ENCODE assay signal across 1 cellular context in genomic region chr12:123126294-123127144, GRCh38.
TF ChIP-seq lines count a peak whose summit lies in the region.

No MANE protein-coding gene starts in this region.

TF ChIP-seq in K562, 482 proteins besides CTCF, POLR2A, EP300 and RAD21 (continued from another document and continues in another):
- TF ChIP-seq PATZ1 (CRISPR knock-in tag; IDR thresholded peaks at IDR 0.05; ENCODE audit: borderline replicate concordance) (no peak), RHOXF2B (CRISPR knock-in tag; conservative IDR thresholded peaks at IDR 0.05) (no peak), PREB (CRISPR knock-in tag; IDR thresholded peaks at IDR 0.05) (no peak), GATAD2A (IDR thresholded peaks at IDR 0.05) (no peak), PHB2 (IDR thresholded peaks at IDR 0.05; ENCODE audit: low read depth) (no peak), BCOR (IDR thresholded peaks at IDR 0.05) (no peak), MIER1 (IDR thresholded peaks at IDR 0.05; ENCODE audit: low read depth) (no peak), RBM15 (IDR thresholded peaks at IDR 0.05; ENCODE audit: insufficient read depth, low read length) (no peak), HOXB6 (CRISPR knock-in tag; IDR thresholded peaks at IDR 0.05; ENCODE audit: borderline replicate concordance) (no peak), NCOR1 (IDR thresholded peaks at IDR 0.05) (peak; percentile 70), ZBTB1 (CRISPR knock-in tag; IDR thresholded peaks at IDR 0.05; ENCODE audit: borderline replicate concordance, low read depth) (no peak), ZNF217 (CRISPR knock-in tag; IDR thresholded peaks at IDR 0.05) (no peak), POLR2H (tag; IDR thresholded peaks at IDR 0.05; ENCODE audit: low read depth) (no peak), KHSRP (IDR thresholded peaks at IDR 0.05) (no peak), ZNF592 (IDR thresholded peaks at IDR 0.05) (peak; percentile 74), ZFPM2 (CRISPR knock-in tag; IDR thresholded peaks at IDR 0.05) (no peak), MAFF (IDR thresholded peaks at IDR 0.05; ENCODE audit: low read length) (peak; percentile 99), CEBPZ (IDR thresholded peaks at IDR 0.05; ENCODE audit: borderline replicate concordance, low read depth, low read length) (no peak), ZNF224 (CRISPR knock-in tag; IDR thresholded peaks at IDR 0.05) (no peak), SETDB1 (IDR thresholded peaks at IDR 0.05; ENCODE audit: low read length) (no peak), ZBTB26 (CRISPR knock-in tag; IDR thresholded peaks at IDR 0.05) (no peak), ZNF785 (CRISPR knock-in tag; IDR thresholded peaks at IDR 0.05) (no peak), SIRT6 (IDR thresholded peaks at IDR 0.05; ENCODE audit: low read depth, low read length) (no peak), ZNF407 (IDR thresholded peaks at IDR 0.05; ENCODE audit: low read depth) (no peak), E2F3 (CRISPR knock-in tag; IDR thresholded peaks at IDR 0.05) (no peak), NFE2 (IDR thresholded peaks at IDR 0.05; ENCODE audit: low read depth) (peak; percentile 99), HMGN3 (IDR thresholded peaks at IDR 0.05; ENCODE audit: borderline replicate concordance, extremely low read depth, insufficient read length, low read depth, low read length) (no peak), DLX4 (CRISPR knock-in tag; IDR thresholded peaks at IDR 0.05) (no peak), THRAP3 (IDR thresholded peaks at IDR 0.05; ENCODE audit: borderline replicate concordance) (no peak), GTF2F1 (IDR thresholded peaks at IDR 0.05; ENCODE audit: low read depth, low read length) (no peak), ZNF384 (IDR thresholded peaks at IDR 0.05; ENCODE audit: low read depth, low read length) (no peak), NR1H2 (CRISPR knock-in tag; IDR thresholded peaks at IDR 0.05) (no peak), ZBTB7A (IDR thresholded peaks at IDR 0.05; ENCODE audit: borderline replicate concordance, control insufficient read depth, low read depth, low read length) (0 out of 2 replicates have a peak, but pooled peaks have one; percentile 25), BMI1 (IDR thresholded peaks at IDR 0.05; ENCODE audit: low read length) (no peak)
